In genomic region chr17:74786411-74787097, GRCh38 we compare ENCODE assay signal across 21 cellular contexts. TPM values are rescaled to one million over a fixed set of nuclear protein-coding genes. Genes with fewer than 3 reads are reported as not detected.
DNase-seq lines count a peak whose midpoint lies in the region; ATAC-seq and TF ChIP-seq lines count a peak whose summit lies in the region.
"Had no signal": no experiment of that assay in that cellular context is flagged by ENCODE, and none has a peak within 500 bp of the region (broad histone marks: within the 10 kb centered on the region; RNA-seq: fewer than 3 reads in every experiment).

No MANE protein-coding gene starts in this region.

- H3K56ac ChIP-seq in IMR-90 (ENCODE audit: extremely low read depth, insufficient read depth, low read length) = no peak overlapping the region

- 73% methylated on average over 12 of the region's 16 CpGs; no CpG with 5 or more reads in 1 of the 2 experiments for WGBS in IMR-90 (ENCODE audit: extremely low coverage in 2 of 2, insufficient read length in 1 of 2), 2 experiments

- TF ChIP-seq CTCF in IMR-90 (conservative IDR thresholded peaks at IDR 0.05; ENCODE audit: low read depth, low read length) = no peak
- TF ChIP-seq CTCF in WERI-Rb-1 (IDR thresholded peaks at IDR 0.05; ENCODE audit: low read depth, low read length) = no peak
- TF ChIP-seq CTCF in chondrocyte (IDR thresholded peaks at IDR 0.05) = no peak

- H2BK5ac ChIP-seq in IMR-90 (ENCODE audit: low read depth, low read length, poor library complexity, severe bottlenecking) = no peak overlapping the region

- no peak overlapping the region for H2AK5ac ChIP-seq in IMR-90 (ENCODE audit: low read depth, low read length)

- no peaks in the 10 kb centered on the region; the same call in 1 of the 2 replicates for H3K9me1 ChIP-seq in IMR-90 (ENCODE audit: insufficient read depth, low read length)

- no peaks in the 10 kb centered on the region for H3K27me3 ChIP-seq in IMR-90 (ENCODE audit: control insufficient read depth, insufficient read depth, low read length)
- H3K27me3 ChIP-seq in WERI-Rb-1 (ENCODE audit: insufficient read depth, low read depth, severe bottlenecking) = no peaks in the 10 kb centered on the region
- H3K27me3 ChIP-seq: gastrocnemius medialis, MG63, Peyer's patch, right lobe of liver, tibial nerve had no signal

- no peak overlapping the region for H4K5ac ChIP-seq in IMR-90 (ENCODE audit: low read depth, low read length)

- no peak overlapping the region for H2BK15ac ChIP-seq in IMR-90 (ENCODE audit: low read depth, low read length)

- H4K8ac ChIP-seq in IMR-90 (ENCODE audit: low read depth in 2 of 2, low read length in 2 of 2) = no peak overlapping the region

- CTCF ChIA-PET in IMR-90 (lab: Yijun Ruan, JAX) = interaction anchor here (0.7 kb wide), 1 partner anchor 49 kb away, joined by 6 read pairs; the partner anchor contains the start of gene RAB37

- H2AFZ ChIP-seq in IMR-90 (replicated peaks; ENCODE audit: low read length, poor library complexity) = no peak overlapping the region

- H3K4me1 ChIP-seq in IMR-90 (ENCODE audit: control insufficient read depth, insufficient read depth, low read length) = no peaks in the 10 kb centered on the region
- H3K4me1 ChIP-seq: gastrocnemius medialis, right lobe of liver had no signal

- TF ChIP-seq RAD21 in IMR-90 (IDR thresholded peaks at IDR 0.05; ENCODE audit: low read length) = no peak

- no peak overlapping the region for H2BK120ac ChIP-seq in IMR-90 (ENCODE audit: low read depth, low read length)

- no peaks in the 10 kb centered on the region; the same call in none of the 2 replicates for H4K20me1 ChIP-seq in IMR-90 (ENCODE audit: insufficient read depth, low read length)

- peak overlapping the region; percentile 2 for H3K4me3 Mint-ChIP-seq in activated T-cell treated with anti-CD3 and anti-CD28 coated beads, Interleukin-2, amount 50 U/mL, for 4 hours
- H3K4me3 Mint-ChIP-seq in chondrocyte (ENCODE audit: unreplicated experiment) = no peak overlapping the region
- H3K4me3 Mint-ChIP-seq: immature natural killer cell had no signal

- peaks cover 16% of the 10 kb centered on the region for H3K36me3 Mint-ChIP-seq in activated T-cell treated with anti-CD3 and anti-CD28 coated beads, Interleukin-2, amount 50 U/mL, for 4 hours (ENCODE audit: insufficient read depth)
- H3K36me3 Mint-ChIP-seq in chondrocyte (ENCODE audit: low read depth) = peaks cover 23% of the 10 kb centered on the region

- no peak overlapping the region for H3K9ac ChIP-seq in IMR-90 (ENCODE audit: low read depth, low read length)

- H3K27ac ChIP-seq in IMR-90 (ENCODE audit: insufficient read depth, low read length) (no peak overlapping the region), WERI-Rb-1 (no peak overlapping the region)
- H3K27ac ChIP-seq: gastrocnemius medialis, right lobe of liver, tibial nerve had no signal

- peaks cover 26% of the 10 kb centered on the region for H3K36me3 ChIP-seq in IMR-90 (ENCODE audit: control insufficient read depth, insufficient read depth, low read length)
- H3K36me3 ChIP-seq in WERI-Rb-1 = peaks cover 53% of the 10 kb centered on the region
- H3K36me3 ChIP-seq: right lobe of liver had no signal

- H3K4me1 Mint-ChIP-seq in activated T-cell treated with anti-CD3 and anti-CD28 coated beads, Interleukin-2, amount 50 U/mL, for 4 hours (ENCODE audit: low read depth) = peaks cover 62% of the 10 kb centered on the region
- peaks cover 7% of the 10 kb centered on the region for H3K4me1 Mint-ChIP-seq in chondrocyte (ENCODE audit: low read depth)

- H3K23ac ChIP-seq in IMR-90 (ENCODE audit: low read depth, low read length) = no peak overlapping the region

- in situ Hi-C loops in IMR-90 (cut with MboI; ENCODE audit: low sequenced_read_pairs) = no loop called here

- H3K18ac ChIP-seq in IMR-90 (ENCODE audit: low read depth, low read length) = no peak overlapping the region

- H3K4me3 ChIP-seq in IMR-90 (ENCODE audit: insufficient read depth, low read depth, low read length) = no peak overlapping the region
- H3K4me3 ChIP-seq in WERI-Rb-1 (ENCODE audit: low read depth, low read length) = no peak overlapping the region
- H3K4me3 ChIP-seq: gastrocnemius medialis, MG63, Peyer's patch, right lobe of liver, tibial nerve had no signal

- POLR2A ChIA-PET in IMR-90 (lab: Charles Lee; ENCODE audit: unreplicated experiment) = interaction anchor here (0.7 kb wide), 1 partner anchor 80 kb away, joined by 4 read pairs; no protein-coding TSS in a partner anchor

- H3K9me3 ChIP-seq in IMR-90 (ENCODE audit: control insufficient read depth, insufficient read depth, low read length) (no peaks in the 10 kb centered on the region), WERI-Rb-1 (ENCODE audit: severe bottlenecking) (no peaks in the 10 kb centered on the region)
- H3K9me3 ChIP-seq: gastrocnemius medialis, MG63, Peyer's patch, right lobe of liver, tibial nerve had no signal

- H2AK9ac ChIP-seq in IMR-90 (replicated peaks; ENCODE audit: low read depth, low read length, poor library complexity) = no peak overlapping the region

- H3K4me2 ChIP-seq in IMR-90 (ENCODE audit: low read depth, low read length) = no peak overlapping the region

- no peak for TF ChIP-seq POLR2A in IMR-90 (IDR thresholded peaks at IDR 0.05; ENCODE audit: low read depth, low read length)

- no peak overlapping the region for H3K27ac Mint-ChIP-seq in chondrocyte (ENCODE audit: unreplicated experiment)
- H3K27ac Mint-ChIP-seq: immature natural killer cell had no signal

- peaks cover 5% of the 10 kb centered on the region in 2 experiments; a peak in 2 of 4 replicates for H3K79me1 ChIP-seq in IMR-90 (ENCODE audit: low read depth in 1 of 2, low read length in 2 of 2)

- no peak overlapping the region for H3K14ac ChIP-seq in IMR-90 (replicated peaks; ENCODE audit: low read depth, low read length)

- intact Hi-C loops in IMR-90 (cut with micrococcal nuclease) = no loop called here

- dilution Hi-C loops in IMR-90 (cut with HindIII; ENCODE audit: low sequenced_read_pairs, unreplicated experiment) = no loop called here

- DNase-seq in activated T-cell treated with anti-CD3 and anti-CD28 coated beads, Interleukin-2, amount 50 U/mL, for 4 hours = no peak
- DNase-seq in activated T-cell treated with anti-CD3 and anti-CD28 coated beads, Interleukin-2, amount 50 U/mL, for 1 hour = no peak
- DNase-seq in IMR-90 (no peak), WERI-Rb-1 (peak; percentile 51), mucosa of gallbladder (ENCODE audit: low spot score) (peak; percentile 37), RPMI8226 (no peak), SKM-1 treated with dmso at 0.1 percent for 144 hours (lab: John Stamatoyannopoulos, UW; ENCODE audit: unreplicated experiment) (no peak), chondrocyte (ENCODE audit: low spot score) (no peak)
- DNase-seq: activated CD8-positive, alpha-beta memory T cell treated with anti-CD3 and anti-CD28 coated beads for 24 hours; amygdala; DMS 273 treated with DMSO at 0.1 percent for 48 hours; gastrocnemius medialis; immature natural killer cell; mesenchymal stem cell; MG63; NCI-H1930; NCI-H526; Peyer's patch; right lobe of liver; stimulated activated CD4-positive, alpha-beta T cell treated with anti-CD3 and anti-CD28 coated beads, Interleukin-4, amount 100 ng/mL, for 24 hours had no signal

- BruUV-seq in IMR-90 (replicated peaks; lab: Mats Ljungman, UMichigan) = no TSS peak

- no peak overlapping the region for H2BK20ac ChIP-seq in IMR-90 (ENCODE audit: low read depth, low read length)

- H4K91ac ChIP-seq in IMR-90 (ENCODE audit: insufficient read depth, low read depth, low read length) = no peak overlapping the region

- H3K4ac ChIP-seq in IMR-90 (ENCODE audit: low read depth, low read length) = no peak overlapping the region

- no peaks in the 10 kb centered on the region for H3K27me3 Mint-ChIP-seq in activated T-cell treated with anti-CD3 and anti-CD28 coated beads, Interleukin-2, amount 50 U/mL, for 4 hours (ENCODE audit: low read depth)
- H3K27me3 Mint-ChIP-seq in chondrocyte (ENCODE audit: low read depth) = no peaks in the 10 kb centered on the region

- H3K9me3 Mint-ChIP-seq in activated T-cell treated with anti-CD3 and anti-CD28 coated beads, Interleukin-2, amount 50 U/mL, for 4 hours = no peaks in the 10 kb centered on the region
- no peaks in the 10 kb centered on the region for H3K9me3 Mint-ChIP-seq in chondrocyte (ENCODE audit: low read depth)
- H3K9me3 Mint-ChIP-seq: immature natural killer cell had no signal

- ATAC-seq in activated T-cell treated with anti-CD3 and anti-CD28 coated beads, Interleukin-2, amount 50 U/mL, for 4 hours = no peak
- ATAC-seq in IMR-90 (ENCODE audit: low read depth) = no peak
- ATAC-seq: gastrocnemius medialis had no signal

TF ChIP-seq in IMR-90, 13 proteins besides CTCF, POLR2A, EP300 and RAD21:
- TF ChIP-seq RCOR1 (IDR thresholded peaks at IDR 0.05; ENCODE audit: insufficient replicate concordance, low read length) (no peak), CEBPB (IDR thresholded peaks at IDR 0.05; ENCODE audit: low read depth, low read length) (peak; percentile 74)
TF ChIP-seq in IMR-90: peak in this region for 1.

RNA-seq across cellular contexts. Expression of gene NAT9, which starts 10.4 kb away (rescaled TPM):
- total RNA-seq in activated T-cell treated with anti-CD3 and anti-CD28 coated beads, Interleukin-2, amount 50 U/mL, for 4 hours = 10 to 100 TPM; 63.1 to 68.7 (median 65.9) TPM
- 25.8 and 48.9 TPM in 2 replicates for total RNA-seq in IMR-90 (2012; rRNA removed)
- polyA plus RNA-seq in IMR-90 (2012; rRNA removed) = 60.7 and 62.0 TPM in 2 replicates
- 37.4 and 41.6 TPM in 2 replicates for polyA plus RNA-seq in IMR-90 (2012; cell fraction: cytosol; rRNA removed)
- 399 and 532 TPM in 2 replicates for polyA plus RNA-seq in IMR-90 (2012; cell fraction: nucleus; rRNA removed; ENCODE audit: low replicate concordance)
- total RNA-seq in mucosa of gallbladder = 43.7 TPM
- total RNA-seq in chondrocyte = 46.8 to 48.9 TPM (median 47.4 TPM) in 3 replicates

RNA-seq across cellular contexts. Expression of gene NHERF1, which starts 38.1 kb away (rescaled TPM):
- total RNA-seq in activated T-cell treated with anti-CD3 and anti-CD28 coated beads, Interleukin-2, amount 50 U/mL, for 4 hours = 100 to 1,000 TPM; 124 to 138 (median 137) TPM
- total RNA-seq in IMR-90 (2012; rRNA removed) (3.3 and 3.8 TPM in 2 replicates), mucosa of gallbladder (568 TPM), chondrocyte (98.7 to 108 TPM (median 98.7 TPM) in 3 replicates)
- polyA plus RNA-seq in IMR-90 (2012; rRNA removed) = 11.8 and 14.5 TPM in 2 replicates
- 12.1 and 16.9 TPM in 2 replicates for polyA plus RNA-seq in IMR-90 (2012; cell fraction: cytosol; rRNA removed)
- 8.0 and 9.1 TPM in 2 replicates for polyA plus RNA-seq in IMR-90 (2012; cell fraction: nucleus; rRNA removed; ENCODE audit: low replicate concordance)

RNA-seq across cellular contexts. Expression of gene RAB37, which starts 49.5 kb away (rescaled TPM):
- under 1 TPM; 0.29 to 0.98 (median 0.33) TPM for total RNA-seq in activated T-cell treated with anti-CD3 and anti-CD28 coated beads, Interleukin-2, amount 50 U/mL, for 4 hours
- total RNA-seq in IMR-90 (2012; rRNA removed) (not detected in 2 replicates), mucosa of gallbladder (5.1 TPM), chondrocyte (0.15 TPM in 1 of 3 replicates, not detected in the others)
- 0.19 TPM in 1 of 2 replicates, not detected in the other for polyA plus RNA-seq in IMR-90 (2012; rRNA removed)
- 0.09 and 0.10 TPM in 2 replicates for polyA plus RNA-seq in IMR-90 (2012; cell fraction: cytosol; rRNA removed)
- 0.12 and 0.16 TPM in 2 replicates for polyA plus RNA-seq in IMR-90 (2012; cell fraction: nucleus; rRNA removed; ENCODE audit: low replicate concordance)

Comparison
In these comparisons a context has a peak if more than half of its experiments do, and no peak if none do; other contexts are left out.
1. DNase-seq: peak in WERI-Rb-1 (single experiment) and mucosa of gallbladder (single experiment); none in activated T-cell treated with anti-CD3 and anti-CD28 coated beads, Interleukin-2, amount 50 U/mL, for 4 hours (single experiment), activated T-cell treated with anti-CD3 and anti-CD28 coated beads, Interleukin-2, amount 50 U/mL, for 1 hour (single experiment), IMR-90 (single experiment), RPMI8226 (single experiment), SKM-1 treated with dmso at 0.1 percent for 144 hours (single experiment) and chondrocyte (single experiment).
2. RNA of gene NHERF1, which starts 38.1 kb away (total RNA-seq): 568 TPM in mucosa of gallbladder (single experiment), 124 to 138 TPM in activated T-cell treated with anti-CD3 and anti-CD28 coated beads, Interleukin-2, amount 50 U/mL, for 4 hours and 98.7 to 108 TPM in chondrocyte; 3.3 to 3.8 TPM in IMR-90; every median in the first group is over 10 times any median in the second.